ENCODE assay signal across 8 cellular contexts in genomic region chr10:79381804-79382221, GRCh38. TPM values are rescaled to one million over a fixed set of nuclear protein-coding genes. Genes with fewer than 3 reads are reported as not detected.
DNase-seq lines count a peak whose midpoint lies in the region; ATAC-seq and TF ChIP-seq lines count a peak whose summit lies in the region.

No MANE protein-coding gene starts in this region.

- no peak overlapping the region for H3K4me3 ChIP-seq in osteoblast (ENCODE audit: insufficient read depth, low read length)

- H3K27ac ChIP-seq in foreskin keratinocyte = no peak overlapping the region
- peak overlapping the region; percentile 26 for H3K27ac ChIP-seq in osteoblast (ENCODE audit: low read depth, low read length)

- no peaks in the 10 kb centered on the region for H3K79me2 ChIP-seq in osteoblast (ENCODE audit: insufficient read depth, low read length)

- no peak overlapping the region for H2AFZ ChIP-seq in osteoblast (ENCODE audit: low read length)

- peak; percentile 61 for ATAC-seq in foreskin keratinocyte
- ATAC-seq in GM21619 (IDR thresholded peaks at IDR 0.05; ENCODE audit: unreplicated experiment) = no peak
- ATAC-seq in HG03108 (IDR thresholded peaks at IDR 0.05; ENCODE audit: unreplicated experiment) = no peak
- ATAC-seq in HG03095 (IDR thresholded peaks at IDR 0.05; ENCODE audit: unreplicated experiment) = no peak

- peak; percentile 15 for DNase-seq in Caki2 (ENCODE audit: low read depth)
- DNase-seq in RPMI7951 (ENCODE audit: low read depth) = peak; percentile 80
- peak in 1 of 2 donors; percentile 38 for DNase-seq in foreskin keratinocyte
- DNase-seq in osteoblast (ENCODE audit: insufficient read length, low spot score, missing footprints) = peak; percentile 99
- DNase-seq in NCI-H1417 (lab: John Stamatoyannopoulos, UW) = no peak

- in situ Hi-C loops in Caki2 (cut with HindIII; ENCODE audit: low pct_unique_long_range_greater_than_20kb, low sequenced_read_pairs) = no loop called here

- TF ChIP-seq CTCF in foreskin keratinocyte (conservative IDR thresholded peaks at IDR 0.05) = no peak
- no peak for TF ChIP-seq CTCF in osteoblast (IDR thresholded peaks at IDR 0.05; ENCODE audit: extremely low read depth, low read depth, low read length)

- H3K36me3 ChIP-seq in osteoblast (ENCODE audit: insufficient read depth, low read length) = peaks cover 9% of the 10 kb centered on the region

- H3K27me3 ChIP-seq in foreskin keratinocyte (peaks cover 18% of the 10 kb centered on the region), osteoblast (ENCODE audit: insufficient read depth, low read length) (no peaks in the 10 kb centered on the region)

- H4K20me1 ChIP-seq in osteoblast (ENCODE audit: insufficient read depth, low read length) = no peaks in the 10 kb centered on the region

- peak overlapping the region; percentile 2 for H3K4me2 ChIP-seq in osteoblast (ENCODE audit: insufficient read depth, low read length)

- H3K4me1 ChIP-seq in foreskin keratinocyte (no peaks in the 10 kb centered on the region), osteoblast (ENCODE audit: insufficient read depth, low read length) (peaks cover 33% of the 10 kb centered on the region)

- H3K9me3 ChIP-seq in osteoblast (ENCODE audit: low read depth, low read length) = no peaks in the 10 kb centered on the region

RNA-seq across cellular contexts. Expression of gene PPIF, which starts 34.5 kb away (rescaled TPM):
- total RNA-seq in Caki2 (2014; rRNA removed; shearing (Covaris generic); ENCODE audit: low replicate concordance) = 85.8 and 124 TPM in 2 replicates
- 19.1 and 23.0 TPM in 2 replicates for total RNA-seq in RPMI7951 (2014; rRNA removed; shearing (Covaris generic))
- total RNA-seq in foreskin keratinocyte = 93.2 and 99.0 TPM in 2 replicates
- polyA plus RNA-seq in foreskin keratinocyte = 97.0 and 106 TPM in 2 replicates
- total RNA-seq in osteoblast = 37.7 and 39.1 TPM in 2 replicates

Comparison
In these comparisons a context has a peak if more than half of its experiments do, and no peak if none do; other contexts are left out.
1. DNase-seq: peak in Caki2 (single experiment), RPMI7951 (single experiment) and osteoblast (single experiment); none in NCI-H1417 (0 of 3).